In genomic region chr3:138284079-138284478, GRCh38 we compare ENCODE assay signal across 25 cellular contexts. TPM values are rescaled to one million over a fixed set of nuclear protein-coding genes. Genes with fewer than 3 reads are reported as not detected.
"Had no signal": no experiment of that assay in that cellular context is flagged by ENCODE, and none has a peak within 500 bp of the region (broad histone marks: within the 10 kb centered on the region; RNA-seq: fewer than 3 reads in every experiment).

No MANE protein-coding gene starts in this region.

- ATAC-seq: activated CD8-positive, alpha-beta memory T cell treated with anti-CD3 and anti-CD28 coated beads, Interleukin-2, amount 10 ng/mL, durations not matched to agents 7 days and 5 days had no signal

- H3K9me3 ChIP-seq: Peyer's patch, SJCRH30, SK-N-SH had no signal

- H3K27me3 Mint-ChIP-seq: activated B cell treated with CpG ODN at 0.5 μM for 24 hours; activated CD4-positive, alpha-beta T cell treated with anti-CD3 and anti-CD28 coated beads, Interleukin-2, amount 10 ng/mL, durations not matched to agents 24 days and 14 days; activated CD8-positive, alpha-beta memory T cell treated with anti-CD3 and anti-CD28 coated beads, Interleukin-2, amount 10 ng/mL, durations not matched to agents 7 days and 5 days; activated naive CD4-positive, alpha-beta T cell treated with anti-CD3 and anti-CD28 coated beads, Interleukin-2, amount 10 ng/mL, durations not matched to agents 7 days and 5 days; activated naive CD8-positive, alpha-beta T cell treated with anti-CD3 and anti-CD28 coated beads, Interleukin-2, amount 10 ng/mL, durations not matched to agents 7 days and 5 days; activated T-cell treated with anti-CD3 and anti-CD28 coated beads, Interleukin-2, amount 50 U/mL, for 24 hours had no signal

- H3K4me3 ChIP-seq: Peyer's patch, SJCRH30 had no signal

- H3K4me1 Mint-ChIP-seq: activated B cell treated with CpG ODN at 0.5 μM for 24 hours; activated naive CD4-positive, alpha-beta T cell treated with anti-CD3 and anti-CD28 coated beads, Interleukin-2, amount 10 ng/mL, durations not matched to agents 7 days and 5 days had no signal

- DNase-seq: activated B cell treated with CpG ODN at 0.5 μM for 24 hours; activated CD4-positive, alpha-beta T cell treated with anti-CD3 and anti-CD28 coated beads for 1 hour; activated CD4-positive, alpha-beta T cell treated with anti-CD3 and anti-CD28 coated beads, Interleukin-2, amount 10 ng/mL, durations not matched to agents 24 days and 14 days; activated CD4-positive, alpha-beta T cell treated with anti-CD3 and anti-CD28 coated beads, Interleukin-2, amount 50 U/mL, for 48 hours; activated CD8-positive, alpha-beta memory T cell treated with anti-CD3 and anti-CD28 coated beads, Interleukin-2, amount 10 ng/mL, durations not matched to agents 7 days and 5 days; activated effector memory CD4-positive, alpha-beta T cell treated with anti-CD3 and anti-CD28 coated beads, Interleukin-2, amount 50 U/mL, for 16 hours; activated naive CD4-positive, alpha-beta T cell treated with anti-CD3 and anti-CD28 coated beads, Interleukin-2, amount 10 ng/mL, durations not matched to agents 7 days and 5 days; activated naive CD8-positive, alpha-beta T cell treated with anti-CD3 and anti-CD28 coated beads, Interleukin-2, amount 10 ng/mL, durations not matched to agents 7 days and 5 days; activated T-cell treated with anti-CD3 and anti-CD28 coated beads, Interleukin-2, amount 50 U/mL, for 24 hours; aorta; Kasumi-1; KBM-7; NCI-H1105 treated with DMSO at 0.1 percent for 48 hours; NCI-H187 treated with DMSO at 0.1 percent for 48 hours; NCI-H2081 treated with DMSO at 0.1 percent for 48 hours; NCI-H446; NCI-H524; Peyer's patch; Right ventricle myocardium superior; SJCRH30; SK-N-SH; T-helper 9 cell had no signal

- H3K27ac ChIP-seq: Peyer's patch, RWPE1, SJCRH30 had no signal

- H3K27me3 ChIP-seq: Peyer's patch, SJCRH30 had no signal

- H3K4me1 ChIP-seq: Peyer's patch, SJCRH30 had no signal

- H3K4me3 Mint-ChIP-seq: activated B cell treated with CpG ODN at 0.5 μM for 24 hours; activated CD4-positive, alpha-beta T cell treated with anti-CD3 and anti-CD28 coated beads, Interleukin-2, amount 10 ng/mL, durations not matched to agents 24 days and 14 days; activated CD8-positive, alpha-beta memory T cell treated with anti-CD3 and anti-CD28 coated beads, Interleukin-2, amount 10 ng/mL, durations not matched to agents 7 days and 5 days; activated naive CD4-positive, alpha-beta T cell treated with anti-CD3 and anti-CD28 coated beads, Interleukin-2, amount 10 ng/mL, durations not matched to agents 7 days and 5 days; activated naive CD8-positive, alpha-beta T cell treated with anti-CD3 and anti-CD28 coated beads, Interleukin-2, amount 10 ng/mL, durations not matched to agents 7 days and 5 days; activated T-cell treated with anti-CD3 and anti-CD28 coated beads, Interleukin-2, amount 50 U/mL, for 24 hours; activated T-helper 1 cell treated with anti-CD3 and anti-CD28 coated beads, Interleukin-12 subunit alpha, Interleukin-12 subunit beta, Interleukin-2, Interleukin-4 antibody, amounts not matched to agents 30 ng/mL and 10 ng/mL and 1 ng/mL, durations not matched to agents 14 hours and 24 hours and 36 hours; T-helper 1 cell treated with Interleukin-12 subunit alpha and Interleukin-12 subunit beta and Interleukin-4 antibody, amounts not matched to agents 30 μg/mL and 1 μg/mL, for 36 hours had no signal

- H3K27ac Mint-ChIP-seq: activated B cell treated with CpG ODN at 0.5 μM for 24 hours; activated CD4-positive, alpha-beta T cell treated with anti-CD3 and anti-CD28 coated beads, Interleukin-2, amount 10 ng/mL, durations not matched to agents 24 days and 14 days; activated naive CD4-positive, alpha-beta T cell treated with anti-CD3 and anti-CD28 coated beads, Interleukin-2, amount 10 ng/mL, durations not matched to agents 7 days and 5 days; activated naive CD8-positive, alpha-beta T cell treated with anti-CD3 and anti-CD28 coated beads, Interleukin-2, amount 10 ng/mL, durations not matched to agents 7 days and 5 days; activated T-cell treated with anti-CD3 and anti-CD28 coated beads, Interleukin-2, amount 50 U/mL, for 24 hours; T-helper 1 cell treated with Interleukin-12 subunit alpha and Interleukin-12 subunit beta and Interleukin-4 antibody, amounts not matched to agents 30 μg/mL and 1 μg/mL, for 36 hours had no signal

- H3K9ac ChIP-seq: SK-N-SH had no signal

RNA-seq across cellular contexts. Expression of gene NME9, which starts 45.6 kb away (rescaled TPM):
- total RNA-seq: activated B cell treated with CpG ODN at 0.5 μM for 24 hours; activated CD4-positive, alpha-beta T cell treated with anti-CD3 and anti-CD28 coated beads, Interleukin-2, amount 10 ng/mL, durations not matched to agents 24 days and 14 days; activated CD8-positive, alpha-beta memory T cell treated with anti-CD3 and anti-CD28 coated beads, Interleukin-2, amount 10 ng/mL, durations not matched to agents 7 days and 5 days; activated T-helper 1 cell treated with anti-CD3 and anti-CD28 coated beads, Interleukin-12 subunit alpha, Interleukin-12 subunit beta, Interleukin-2, Interleukin-4 antibody, amounts not matched to agents 30 ng/mL and 10 ng/mL and 1 ng/mL, durations not matched to agents 14 hours and 24 hours and 36 hours; Peyer's patch; Right ventricle myocardium superior had no signal
